In the genomic region with DNA sequence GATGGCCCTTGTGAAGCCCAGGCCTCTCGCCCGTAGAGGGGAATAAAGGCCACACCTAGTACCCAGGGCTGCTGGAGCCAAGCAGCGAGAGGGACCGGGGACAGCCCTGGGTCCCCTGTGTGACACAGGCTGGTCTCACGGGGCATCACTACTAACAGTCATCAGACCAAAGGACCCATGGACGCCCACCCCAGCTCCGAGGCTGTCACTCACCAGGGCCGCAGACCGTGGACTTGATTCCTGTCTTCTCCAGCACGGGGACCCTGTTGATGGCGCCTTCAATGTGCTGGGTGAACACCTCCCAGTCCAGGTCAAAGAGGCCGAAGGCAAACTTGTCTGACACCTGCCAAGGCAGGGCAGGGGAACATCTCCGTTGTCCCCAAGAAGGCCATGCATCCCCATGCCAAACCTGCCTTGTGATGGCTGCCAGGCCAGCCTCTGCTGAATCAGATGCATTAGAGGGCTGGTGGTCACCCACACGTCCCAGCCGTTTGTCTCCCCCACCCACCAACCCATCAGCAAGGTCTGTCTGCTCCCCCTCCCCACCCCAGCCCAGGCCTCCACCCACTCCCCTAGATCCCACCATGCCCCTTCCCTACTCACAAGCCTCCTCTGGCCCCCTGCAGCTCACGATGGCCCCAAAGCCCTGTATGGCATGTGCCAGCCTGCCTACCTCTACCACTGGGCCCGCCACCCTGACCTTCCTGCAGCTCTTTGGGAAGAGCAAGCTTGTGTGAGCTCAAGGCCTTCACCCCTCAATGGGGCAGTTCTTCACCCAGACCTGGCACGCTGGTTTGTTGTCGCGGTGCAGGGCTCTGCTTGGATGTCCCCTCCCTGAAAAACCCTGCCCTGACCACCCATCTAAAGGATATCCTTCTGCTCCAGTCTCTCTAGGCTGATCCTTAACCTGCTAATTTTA, we compare ENCODE assay signal across 30 cellular contexts. TPM values are rescaled to one million over a fixed set of nuclear protein-coding genes. Genes with fewer than 3 reads are reported as not detected.
A peak's percentile ranks its signal among the peaks of the same experiment; 100 is the strongest.
DNase-seq lines count a peak whose midpoint lies in the region; ATAC-seq, FAIRE-seq and TF ChIP-seq lines count a peak whose summit lies in the region.
"Had no signal": no experiment of that assay in that cellular context is flagged by ENCODE, and none has a peak within 500 bp of the region (broad histone marks: within the 10 kb centered on the region; RNA-seq: fewer than 3 reads in every experiment).

No MANE protein-coding gene starts in this region.

- H3K36me3 ChIP-seq in BLaER1 = no peaks in the 10 kb centered on the region
- peaks cover 0 to 9% (median 0%) of the 10 kb centered on the region in 3 donors for H3K36me3 ChIP-seq in pancreas
- H3K36me3 ChIP-seq: adrenal gland, esophagus muscularis mucosa had no signal

- H3K9me3 ChIP-seq in BLaER1 = peaks cover 16% of the 10 kb centered on the region
- no peaks in the 10 kb centered on the region for H3K9me3 ChIP-seq in pancreas
- H3K9me3 ChIP-seq: adrenal gland, esophagus muscularis mucosa, tibial nerve had no signal

- peak overlapping the region; percentile 97 for H3K4me2 ChIP-seq in BLaER1

- H3K27ac Mint-ChIP-seq in activated T-cell treated with anti-CD3 and anti-CD28 coated beads, Interleukin-2, amount 50 U/mL, for 24 hours = no peak overlapping the region
- H3K27ac Mint-ChIP-seq: activated CD8-positive, alpha-beta T cell treated with anti-CD3 and anti-CD28 coated beads for 36 hours; activated T-helper 2 cell treated with anti-CD3 and anti-CD28 coated beads, Interferon-gamma antibody, Interleukin-2, Interleukin-4, amounts not matched to agents 10 μg/mL and 5 μg/mL and 100 μg/mL, durations not matched to agents 14 hours and 24 hours and 36 hours; CD4-positive, CD25-positive, alpha-beta regulatory T cell; endodermal cell; nephron had no signal

- peaks cover 50% of the 10 kb centered on the region for H3K4me1 ChIP-seq in BLaER1
- H3K4me1 ChIP-seq in pancreas = no peaks in the 10 kb centered on the region

- DNase-seq in activated T-cell treated with anti-CD3 and anti-CD28 coated beads, Interleukin-2, amount 50 U/mL, for 1 hour = peak; percentile 12
- no peak for DNase-seq in activated T-cell treated with anti-CD3 and anti-CD28 coated beads, Interleukin-2, amount 50 U/mL, for 24 hours
- DNase-seq in islet precursor cell (peak; percentile 42), pancreas (peak in 4 of 6 donors; percentile 1 to 58 (median 27))
- DNase-seq: 8988T; activated CD4-positive, CD25-positive, alpha-beta regulatory T cell treated with anti-CD3 and anti-CD28 coated beads, Interleukin-2, amount 50 U/mL, for 72 hours; activated CD8-positive, alpha-beta T cell treated with anti-CD3 and anti-CD28 coated beads for 36 hours; adrenal gland; Calu3; CD4-positive, CD25-positive, alpha-beta regulatory T cell; dermis blood vessel endothelial cell; DMS79 treated with DMSO at 0.1 percent for 48 hours; endodermal cell; foreskin fibroblast; head of caudate nucleus; mammary epithelial cell; NCI-H526 treated with DMSO at 0.1 percent for 48 hours; NK-92 treated with Interleukin-12 subunit alpha and Interleukin-12 subunit beta, amount 100 ng/mL, for 24 hours; SHP77; stimulated activated CD4-positive, alpha-beta T cell treated with anti-CD3 and anti-CD28 coated beads, Interleukin-4, amount 100 ng/mL, for 1 hour had no signal

- no peaks in the 10 kb centered on the region for H3K36me3 Mint-ChIP-seq in activated T-cell treated with anti-CD3 and anti-CD28 coated beads, Interleukin-2, amount 50 U/mL, for 24 hours (ENCODE audit: low read depth)

- TF ChIP-seq CTCF in pancreas (IDR thresholded peaks at IDR 0.05) = no peak

- 91 to 94% methylated on average over 20 of the region's 20 CpGs for WGBS in pancreas, 2 donors

- intact Hi-C loops in pancreas (cut with DNase I) = no loop called here

- ATAC-seq in pancreas = no peak
- ATAC-seq in HG03342 (IDR thresholded peaks at IDR 0.05; ENCODE audit: unreplicated experiment) = no peak
- ATAC-seq in HG03135 (IDR thresholded peaks at IDR 0.05; ENCODE audit: unreplicated experiment) = no peak
- ATAC-seq in GM19467 (IDR thresholded peaks at IDR 0.05; ENCODE audit: unreplicated experiment) = no peak
- ATAC-seq: activated CD8-positive, alpha-beta T cell treated with anti-CD3 and anti-CD28 coated beads for 36 hours; HCT116 had no signal

- H3K9ac ChIP-seq in BLaER1 = 0 out of 2 replicates have a peak overlapping the region, but pooled peaks have one; percentile 2

- H3K27ac ChIP-seq in BLaER1 (peak overlapping the region; percentile 26; the same call in 1 of the 2 replicates), pancreas (no peak overlapping the region)
- H3K27ac ChIP-seq: esophagus muscularis mucosa had no signal

- H3K27me3 Mint-ChIP-seq in activated T-cell treated with anti-CD3 and anti-CD28 coated beads, Interleukin-2, amount 50 U/mL, for 24 hours = no peaks in the 10 kb centered on the region
- H3K27me3 Mint-ChIP-seq: activated CD8-positive, alpha-beta T cell treated with anti-CD3 and anti-CD28 coated beads for 36 hours had no signal

- H3K4me1 Mint-ChIP-seq in activated T-cell treated with anti-CD3 and anti-CD28 coated beads, Interleukin-2, amount 50 U/mL, for 24 hours (ENCODE audit: low read depth) = peaks cover 4% of the 10 kb centered on the region

- no peaks in the 10 kb centered on the region for H3K9me3 Mint-ChIP-seq in activated T-cell treated with anti-CD3 and anti-CD28 coated beads, Interleukin-2, amount 50 U/mL, for 24 hours
- H3K9me3 Mint-ChIP-seq: activated CD8-positive, alpha-beta T cell treated with anti-CD3 and anti-CD28 coated beads for 36 hours; activated T-helper 2 cell treated with anti-CD3 and anti-CD28 coated beads, Interferon-gamma antibody, Interleukin-2, Interleukin-4, amounts not matched to agents 10 μg/mL and 5 μg/mL and 100 μg/mL, durations not matched to agents 14 hours and 24 hours and 36 hours; CD4-positive, CD25-positive, alpha-beta regulatory T cell; central memory CD8-positive, alpha-beta T cell had no signal

- FAIRE-seq in pancreas (lab: Jason Lieb, UNC) = no peak

- no peaks in the 10 kb centered on the region for H4K20me1 ChIP-seq in BLaER1

- H3K4me3 ChIP-seq in BLaER1 (no peak overlapping the region), pancreas (no peak overlapping the region)
- H3K4me3 ChIP-seq: adrenal gland, esophagus muscularis mucosa, tibial nerve had no signal

- H3K4me3 Mint-ChIP-seq in activated T-cell treated with anti-CD3 and anti-CD28 coated beads, Interleukin-2, amount 50 U/mL, for 24 hours = no peak overlapping the region
- H3K4me3 Mint-ChIP-seq: activated CD8-positive, alpha-beta T cell treated with anti-CD3 and anti-CD28 coated beads for 36 hours; CD4-positive, CD25-positive, alpha-beta regulatory T cell; central memory CD8-positive, alpha-beta T cell; endodermal cell; nephron had no signal

- 0 out of 2 replicates have a peak, but pooled peaks cover 3% of the 10 kb centered on the region for H3K27me3 ChIP-seq in BLaER1
- H3K27me3 ChIP-seq in pancreas = no peaks in the 10 kb centered on the region
- H3K27me3 ChIP-seq: adrenal gland, tibial nerve had no signal

RNA-seq across cellular contexts. Expression of gene SARDH, which starts 20.8 kb away (rescaled TPM):
- 10 to 100 TPM in 5 of 6 donors, 1 to 10 TPM in 1; 8.9 to 43.3 (median 25.9) TPM for total RNA-seq in pancreas
- polyA plus RNA-seq in pancreas = 10 to 100 TPM; 14.3 to 18.5 TPM
- total RNA-seq: Calu3 had no signal
